ENCODE assay signal across 1 cellular context in genomic region chr21:45207839-45208626, GRCh38.
TF ChIP-seq lines count a peak whose summit lies in the region.

No MANE protein-coding gene starts in this region.

TF ChIP-seq in IMR-90, 13 proteins besides CTCF, POLR2A, EP300 and RAD21:
- no peak for TF ChIP-seq FOS (IDR thresholded peaks at IDR 0.05; ENCODE audit: low read depth, low read length)
- no peak for TF ChIP-seq ELK1 (IDR thresholded peaks at IDR 0.05; ENCODE audit: borderline replicate concordance, low read depth, low read length)
- no peak for TF ChIP-seq SMC3 (IDR thresholded peaks at IDR 0.05; ENCODE audit: low read depth, low read length)
- no peak for TF ChIP-seq RFX5 (IDR thresholded peaks at IDR 0.05; ENCODE audit: low read depth, low read length)
- no peak for TF ChIP-seq CHD1 (IDR thresholded peaks at IDR 0.05; ENCODE audit: low read depth, low read length)
- no peak for TF ChIP-seq CEBPB (IDR thresholded peaks at IDR 0.05; ENCODE audit: low read depth, low read length)
- no peak for TF ChIP-seq RCOR1 (IDR thresholded peaks at IDR 0.05; ENCODE audit: insufficient replicate concordance, low read length)
- no peak for TF ChIP-seq MXI1 (IDR thresholded peaks at IDR 0.05; ENCODE audit: borderline replicate concordance, low read depth, low read length)
- no peak for TF ChIP-seq MAZ (IDR thresholded peaks at IDR 0.05; ENCODE audit: borderline replicate concordance, low read depth, low read length)
- TF ChIP-seq BHLHE40 (IDR thresholded peaks at IDR 0.05; ENCODE audit: low read depth, low read length), result no peak
- TF ChIP-seq USF2 (IDR thresholded peaks at IDR 0.05; ENCODE audit: low read depth, low read length), result no peak
- TF ChIP-seq MAFK (IDR thresholded peaks at IDR 0.05; ENCODE audit: low read depth, low read length), result no peak
- no peak for TF ChIP-seq NFE2L2 (IDR thresholded peaks at IDR 0.05; ENCODE audit: low read depth, low read length)
